1 cellular context compared by ENCODE assay signal in genomic region chr6:24927234-24927955, GRCh38.
TF ChIP-seq lines count a peak whose summit lies in the region.

No MANE protein-coding gene starts in this region.

TF ChIP-seq in H1, 55 proteins besides CTCF, POLR2A, EP300 and RAD21:
- TF ChIP-seq SRF (IDR thresholded peaks at IDR 0.05; ENCODE audit: low read depth, low read length) (no peak), SIX5 (IDR thresholded peaks at IDR 0.05; ENCODE audit: low read depth, low read length) (no peak), EZH2 (IDR thresholded peaks at IDR 0.05; ENCODE audit: low read depth, low read length, severe bottlenecking) (no peak), TAF7 (optimal IDR thresholded peaks at IDR 0.05; ENCODE audit: borderline replicate concordance, low read depth, low read length) (no peak), BCL11A (IDR thresholded peaks at IDR 0.05; ENCODE audit: low read depth in 2 of 2, low read length in 2 of 2) (no peak), SP2 (IDR thresholded peaks at IDR 0.05; ENCODE audit: low read length) (no peak), SP4 (IDR thresholded peaks at IDR 0.05; ENCODE audit: low read length) (no peak), SIN3A (conservative IDR thresholded peaks at IDR 0.05 in 1 of 2, IDR thresholded peaks at IDR 0.05 in 1 of 2; ENCODE audit: low read depth in 1 of 2, low read length in 2 of 2) (no peak), KDM5A (IDR thresholded peaks at IDR 0.05; ENCODE audit: low read length) (no peak), GTF2F1 (IDR thresholded peaks at IDR 0.05; ENCODE audit: borderline replicate concordance, low read depth, low read length) (no peak), E2F6 (IDR thresholded peaks at IDR 0.05) (no peak), SAP30 (IDR thresholded peaks at IDR 0.05; ENCODE audit: insufficient read depth, insufficient replicate concordance, low read length) (no peak), HDAC6 (IDR thresholded peaks at IDR 0.05; ENCODE audit: low read depth, low read length) (no peak), FOSL1 (IDR thresholded peaks at IDR 0.05; ENCODE audit: insufficient read depth, low read depth, low read length) (no peak), SUZ12 (IDR thresholded peaks at IDR 0.05; ENCODE audit: low read length) (no peak), TEAD4 (IDR thresholded peaks at IDR 0.05; ENCODE audit: low read depth, low read length) (no peak), RXRA (IDR thresholded peaks at IDR 0.05; ENCODE audit: insufficient read depth, low read depth, low read length) (no peak)
